In the genomic region with DNA sequence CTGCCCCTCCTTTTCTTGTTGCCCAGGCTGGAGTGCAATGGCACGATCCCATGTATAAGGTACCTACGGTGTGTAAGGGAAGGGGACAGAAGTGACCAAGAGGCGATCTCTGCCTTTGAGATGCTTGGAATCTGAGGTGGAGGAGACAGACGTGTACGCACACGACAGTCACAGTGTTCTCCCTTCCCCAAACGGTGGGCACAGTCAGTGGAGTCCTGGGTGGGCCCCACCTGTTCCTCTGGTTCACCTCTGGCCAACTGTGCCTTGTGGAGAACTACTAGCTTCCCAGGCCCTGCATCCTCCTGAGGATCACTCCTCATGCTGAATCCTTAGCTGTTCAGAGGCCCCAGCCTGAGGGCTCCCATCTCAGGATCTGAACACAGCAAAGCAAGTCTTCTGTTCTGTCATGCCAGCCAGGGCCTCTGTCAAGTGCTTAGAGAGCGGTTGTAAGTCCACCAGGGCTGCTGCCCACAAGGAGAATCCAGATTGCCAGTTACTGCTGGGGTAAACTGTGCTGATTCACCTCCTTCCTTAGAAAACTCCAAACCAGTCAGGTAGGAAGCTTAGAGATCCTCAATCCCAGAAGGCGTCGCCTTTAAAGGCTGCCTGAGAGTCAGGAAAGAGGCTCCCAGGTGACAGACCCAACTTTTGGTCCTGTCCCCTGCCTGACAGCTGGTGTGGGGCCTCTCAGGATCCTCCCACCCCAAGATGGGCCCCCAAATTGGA, we compare ENCODE assay signal across 1 cellular context.
TF ChIP-seq lines count a peak whose summit lies in the region.

No MANE protein-coding gene starts in this region.

TF ChIP-seq in GM12878, 131 proteins besides CTCF, POLR2A, EP300 and RAD21:
- TF ChIP-seq SUPT20H (IDR thresholded peaks at IDR 0.05; ENCODE audit: borderline replicate concordance, control insufficient read depth, low read depth, low read length): no peak
- TF ChIP-seq, protein P1, sequence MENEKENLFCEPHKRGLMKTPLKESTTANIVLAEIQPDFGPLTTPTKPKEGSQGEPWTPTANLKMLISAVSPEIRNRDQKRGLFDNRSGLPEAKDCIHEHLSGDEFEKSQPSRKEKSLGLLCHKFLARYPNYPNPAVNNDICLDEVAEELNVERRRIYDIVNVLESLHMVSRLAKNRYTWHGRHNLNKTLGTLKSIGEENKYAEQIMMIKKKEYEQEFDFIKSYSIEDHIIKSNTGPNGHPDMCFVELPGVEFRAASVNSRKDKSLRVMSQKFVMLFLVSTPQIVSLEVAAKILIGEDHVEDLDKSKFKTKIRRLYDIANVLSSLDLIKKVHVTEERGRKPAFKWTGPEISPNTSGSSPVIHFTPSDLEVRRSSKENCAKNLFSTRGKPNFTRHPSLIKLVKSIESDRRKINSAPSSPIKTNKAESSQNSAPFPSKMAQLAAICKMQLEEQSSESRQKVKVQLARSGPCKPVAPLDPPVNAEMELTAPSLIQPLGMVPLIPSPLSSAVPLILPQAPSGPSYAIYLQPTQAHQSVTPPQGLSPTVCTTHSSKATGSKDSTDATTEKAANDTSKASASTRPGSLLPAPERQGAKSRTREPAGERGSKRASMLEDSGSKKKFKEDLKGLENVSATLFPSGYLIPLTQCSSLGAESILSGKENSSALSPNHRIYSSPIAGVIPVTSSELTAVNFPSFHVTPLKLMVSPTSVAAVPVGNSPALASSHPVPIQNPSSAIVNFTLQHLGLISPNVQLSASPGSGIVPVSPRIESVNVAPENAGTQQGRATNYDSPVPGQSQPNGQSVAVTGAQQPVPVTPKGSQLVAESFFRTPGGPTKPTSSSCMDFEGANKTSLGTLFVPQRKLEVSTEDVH (IDR thresholded peaks at IDR 0.05; ENCODE audit: low read depth, partially characterized antibody): no peak
- TF ChIP-seq KLF5 (IDR thresholded peaks at IDR 0.05; ENCODE audit: partially characterized antibody): no peak
- no peak for TF ChIP-seq SREBF2 (IDR thresholded peaks at IDR 0.05; ENCODE audit: low read length)
- no peak for TF ChIP-seq DPF2 (IDR thresholded peaks at IDR 0.05)
- TF ChIP-seq YY1 (IDR thresholded peaks at IDR 0.05; ENCODE audit: low read depth, low read length): no peak
